8 cellular contexts compared by ENCODE assay signal in the genomic region with DNA sequence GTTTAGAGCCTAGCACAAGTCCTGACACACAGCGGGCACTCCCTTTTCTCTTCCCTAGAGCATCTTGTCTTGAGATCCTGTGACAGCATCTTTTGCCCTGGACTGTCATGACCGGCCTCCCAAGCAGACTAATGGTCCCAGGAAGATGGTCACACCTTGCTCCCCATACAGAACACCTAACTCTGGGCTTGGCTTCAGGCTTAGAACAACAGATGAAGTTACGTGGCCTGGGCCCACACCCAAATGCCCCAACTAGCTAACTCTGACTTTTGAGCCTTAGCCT. TPM values are rescaled to one million over a fixed set of nuclear protein-coding genes. Genes with fewer than 3 reads are reported as not detected.
A peak's percentile ranks its signal among the peaks of the same experiment; 100 is the strongest.
DNase-seq lines count a peak whose midpoint lies in the region; ATAC-seq and TF ChIP-seq lines count a peak whose summit lies in the region.

No MANE protein-coding gene starts in this region.

- CTCF ChIA-PET in HEK293 (lab: Yijun Ruan, JAX) = interaction anchor here (0.7 to 1.0 kb wide), 2 partner anchors 79 to 114 kb away, joined by 3 read pairs; no protein-coding TSS in a partner anchor
- CTCF ChIA-PET in activated CD8-positive, alpha-beta T cell treated with anti-CD3 and anti-CD28 coated beads, Interleukin-2, amount 10 ng/mL, durations not matched to agents 7 days and 5 days (lab: Charles Lee) = interaction anchor here (0.6 to 3.8 kb wide), 4 partner anchors 15 to 247 kb away, joined by 3 to 38 read pairs (median 10); a partner anchor contains a TSS

- peaks cover 0 to 21% of the 10 kb centered on the region in 2 experiments; a peak in 2 of 3 replicates for H3K36me3 ChIP-seq in HEK293 (ENCODE audit: control insufficient read depth in 2 of 2, insufficient read depth in 1 of 2, low read length in 2 of 2)

- no peaks in the 10 kb centered on the region for H3K4me1 ChIP-seq in HEK293 (ENCODE audit: control insufficient read depth, insufficient read depth, low read length)

- no peaks in the 10 kb centered on the region for H3K9me3 Mint-ChIP-seq in activated CD8-positive, alpha-beta T cell treated with anti-CD3 and anti-CD28 coated beads, Interleukin-2, amount 10 ng/mL, durations not matched to agents 7 days and 5 days (ENCODE audit: insufficient read depth)
- no peaks in the 10 kb centered on the region for H3K9me3 Mint-ChIP-seq in immature natural killer cell
- no peaks in the 10 kb centered on the region for H3K9me3 Mint-ChIP-seq in stimulated activated naive B cell treated with anti-CD40 and anti-IgM and Interleukin-4, amounts not matched to agents 10 μg/mL and 1 μg/mL and 100 μg/mL, for 72 hours

- peak overlapping the region; percentile 97 for H3K27ac Mint-ChIP-seq in activated CD8-positive, alpha-beta T cell treated with anti-CD3 and anti-CD28 coated beads, Interleukin-2, amount 10 ng/mL, durations not matched to agents 7 days and 5 days
- H3K27ac Mint-ChIP-seq in immature natural killer cell = peak overlapping the region; percentile 96 to 99 (median 98)
- H3K27ac Mint-ChIP-seq in stimulated activated naive B cell treated with anti-CD40 and anti-IgM and Interleukin-4, amounts not matched to agents 10 μg/mL and 1 μg/mL and 100 μg/mL, for 72 hours = peak overlapping the region; percentile 99

- DNase-seq in activated CD8-positive, alpha-beta T cell treated with anti-CD3 and anti-CD28 coated beads, Interleukin-2, amount 10 ng/mL, durations not matched to agents 7 days and 5 days = no peak
- DNase-seq in immature natural killer cell = no peak
- DNase-seq in stimulated activated naive B cell treated with anti-CD40 and anti-IgM and Interleukin-4, amounts not matched to agents 10 μg/mL and 1 μg/mL and 100 μg/mL, for 72 hours = no peak
- DNase-seq in stimulated activated naive CD4-positive, alpha-beta T cell treated with Interleukin-2 at 50 U/mL for 16 hours (lab: John Stamatoyannopoulos, UW) = no peak
- no peak for DNase-seq in NK-92 (lab: John Stamatoyannopoulos, UW; ENCODE audit: unreplicated experiment)

- H3K4me1 Mint-ChIP-seq in activated CD8-positive, alpha-beta T cell treated with anti-CD3 and anti-CD28 coated beads, Interleukin-2, amount 10 ng/mL, durations not matched to agents 7 days and 5 days (ENCODE audit: low read depth) = peaks cover 31% of the 10 kb centered on the region
- peaks cover 26 to 33% of the 10 kb centered on the region in 2 donors for H3K4me1 Mint-ChIP-seq in immature natural killer cell
- peaks cover 7 to 26% of the 10 kb centered on the region in 2 donors for H3K4me1 Mint-ChIP-seq in stimulated activated naive B cell treated with anti-CD40 and anti-IgM and Interleukin-4, amounts not matched to agents 10 μg/mL and 1 μg/mL and 100 μg/mL, for 72 hours

- TF ChIP-seq CTCF in HEK293 (tag by site-specific recombination; IDR thresholded peaks at IDR 0.05) = no peak

- H3K4me3 Mint-ChIP-seq in activated CD8-positive, alpha-beta T cell treated with anti-CD3 and anti-CD28 coated beads, Interleukin-2, amount 10 ng/mL, durations not matched to agents 7 days and 5 days = peak overlapping the region; percentile 86
- H3K4me3 Mint-ChIP-seq in immature natural killer cell = peak overlapping the region; percentile 91 to 94 (median 93)
- H3K4me3 Mint-ChIP-seq in stimulated activated naive B cell treated with anti-CD40 and anti-IgM and Interleukin-4, amounts not matched to agents 10 μg/mL and 1 μg/mL and 100 μg/mL, for 72 hours = peak overlapping the region; percentile 91 to 93

- POLR2A ChIA-PET in HEK293 (lab: Yijun Ruan, JAX) = interaction anchor here (1.4 to 1.5 kb wide), 2 partner anchors 9 to 153 kb away, joined by 3 to 5 read pairs; a partner anchor contains a TSS
- POLR2A ChIA-PET in activated CD8-positive, alpha-beta T cell treated with anti-CD3 and anti-CD28 coated beads, Interleukin-2, amount 10 ng/mL, durations not matched to agents 7 days and 5 days (lab: Charles Lee) = interaction anchor here (1.0 to 2.7 kb wide), 2 partner anchors 18 to 52 kb away, joined by 4 to 23 read pairs; a partner anchor contains a TSS

- H3K4me3 ChIP-seq in HEK293 (ENCODE audit: low read depth, low read length) = no peak overlapping the region

- H3K9me3 ChIP-seq in HEK293 (ENCODE audit: control insufficient read depth, insufficient read depth, low read depth, low read length) = no peaks in the 10 kb centered on the region

- ATAC-seq in activated CD8-positive, alpha-beta T cell treated with anti-CD3 and anti-CD28 coated beads, Interleukin-2, amount 10 ng/mL, durations not matched to agents 7 days and 5 days = no peak
- no peak for ATAC-seq in stimulated activated naive B cell treated with anti-CD40 and anti-IgM and Interleukin-4, amounts not matched to agents 10 μg/mL and 1 μg/mL and 100 μg/mL, for 72 hours (replicated peaks)
- ATAC-seq in GM19035 (IDR thresholded peaks at IDR 0.05; ENCODE audit: unreplicated experiment) (no peak), GM18868 (IDR thresholded peaks at IDR 0.05; ENCODE audit: unreplicated experiment) (no peak)

- peaks cover 3% of the 10 kb centered on the region for H3K27me3 Mint-ChIP-seq in activated CD8-positive, alpha-beta T cell treated with anti-CD3 and anti-CD28 coated beads, Interleukin-2, amount 10 ng/mL, durations not matched to agents 7 days and 5 days (ENCODE audit: low read depth)
- H3K27me3 Mint-ChIP-seq in immature natural killer cell (ENCODE audit: low read depth in 3 of 3) = peaks cover 0 to 10% (median 10%) of the 10 kb centered on the region in 3 donors
- H3K27me3 Mint-ChIP-seq in stimulated activated naive B cell treated with anti-CD40 and anti-IgM and Interleukin-4, amounts not matched to agents 10 μg/mL and 1 μg/mL and 100 μg/mL, for 72 hours = peaks cover 0 to 3% of the 10 kb centered on the region in 2 donors

- peaks cover 13% of the 10 kb centered on the region for H3K36me3 Mint-ChIP-seq in activated CD8-positive, alpha-beta T cell treated with anti-CD3 and anti-CD28 coated beads, Interleukin-2, amount 10 ng/mL, durations not matched to agents 7 days and 5 days (ENCODE audit: low read depth)
- H3K36me3 Mint-ChIP-seq in immature natural killer cell = peaks cover 0 to 6% (median 0%) of the 10 kb centered on the region in 3 donors
- H3K36me3 Mint-ChIP-seq in stimulated activated naive B cell treated with anti-CD40 and anti-IgM and Interleukin-4, amounts not matched to agents 10 μg/mL and 1 μg/mL and 100 μg/mL, for 72 hours = peaks cover 2 to 4% of the 10 kb centered on the region in 2 donors

- peak overlapping the region; percentile 63; the same call in 1 of the 2 replicates for H3K27ac ChIP-seq in HEK293 (ENCODE audit: extremely low read depth, low read depth, low read length)

TF ChIP-seq in HEK293, 187 proteins besides CTCF, POLR2A, EP300 and RAD21:
- TF ChIP-seq ZNF530 (tag by site-specific recombination; IDR thresholded peaks at IDR 0.05; ENCODE audit: low read depth) = no peak
- no peak for TF ChIP-seq ZNF155 (tag by site-specific recombination; IDR thresholded peaks at IDR 0.05)
- TF ChIP-seq, protein P1, sequence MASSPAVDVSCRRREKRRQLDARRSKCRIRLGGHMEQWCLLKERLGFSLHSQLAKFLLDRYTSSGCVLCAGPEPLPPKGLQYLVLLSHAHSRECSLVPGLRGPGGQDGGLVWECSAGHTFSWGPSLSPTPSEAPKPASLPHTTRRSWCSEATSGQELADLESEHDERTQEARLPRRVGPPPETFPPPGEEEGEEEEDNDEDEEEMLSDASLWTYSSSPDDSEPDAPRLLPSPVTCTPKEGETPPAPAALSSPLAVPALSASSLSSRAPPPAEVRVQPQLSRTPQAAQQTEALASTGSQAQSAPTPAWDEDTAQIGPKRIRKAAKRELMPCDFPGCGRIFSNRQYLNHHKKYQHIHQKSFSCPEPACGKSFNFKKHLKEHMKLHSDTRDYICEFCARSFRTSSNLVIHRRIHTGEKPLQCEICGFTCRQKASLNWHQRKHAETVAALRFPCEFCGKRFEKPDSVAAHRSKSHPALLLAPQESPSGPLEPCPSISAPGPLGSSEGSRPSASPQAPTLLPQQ (tag by site-specific recombination; IDR thresholded peaks at IDR 0.05) = 0 out of 2 replicates have a peak, but pooled peaks have one; percentile 21
- TF ChIP-seq ZNF624 (tag by site-specific recombination; IDR thresholded peaks at IDR 0.05) = no peak

RNA-seq across cellular contexts. Expression of a gene that starts 0.8 kb away (rescaled TPM):
- 10 to 100 TPM; 37.7 to 38.1 TPM for total RNA-seq in activated CD8-positive, alpha-beta T cell treated with anti-CD3 and anti-CD28 coated beads, Interleukin-2, amount 10 ng/mL, durations not matched to agents 7 days and 5 days
- polyA plus RNA-seq in immature natural killer cell = 10 to 100 TPM; 18.2 to 43.6 (median 23.7) TPM

RNA-seq across cellular contexts. Expression of a gene that starts 12.6 kb away (rescaled TPM):
- total RNA-seq in activated CD8-positive, alpha-beta T cell treated with anti-CD3 and anti-CD28 coated beads, Interleukin-2, amount 10 ng/mL, durations not matched to agents 7 days and 5 days = not detected
- not detected for polyA plus RNA-seq in immature natural killer cell

RNA-seq across cellular contexts. Expression of a gene that starts 15.9 kb away (rescaled TPM):
- total RNA-seq in activated CD8-positive, alpha-beta T cell treated with anti-CD3 and anti-CD28 coated beads, Interleukin-2, amount 10 ng/mL, durations not matched to agents 7 days and 5 days = 1 to 10 TPM; 1.3 to 2.2 TPM
- polyA plus RNA-seq in immature natural killer cell = 1 to 10 TPM in 1 of 3 donors, not detected in 2; 1.2 TPM

RNA-seq across cellular contexts. Expression of a gene that starts 26.6 kb away (rescaled TPM):
- total RNA-seq in activated CD8-positive, alpha-beta T cell treated with anti-CD3 and anti-CD28 coated beads, Interleukin-2, amount 10 ng/mL, durations not matched to agents 7 days and 5 days = 100 to 1,000 TPM; 187 to 208 TPM
- 10 to 100 TPM; 28.5 to 72.6 (median 54.7) TPM for polyA plus RNA-seq in immature natural killer cell
